ENCODE assay signal across 10 cellular contexts in genomic region chr7:91050677-91051076, GRCh38.
DNase-seq lines count a peak whose midpoint lies in the region; ATAC-seq and TF ChIP-seq lines count a peak whose summit lies in the region.
"Had no signal": no experiment of that assay in that cellular context is flagged by ENCODE, and none has a peak within 500 bp of the region (broad histone marks: within the 10 kb centered on the region; RNA-seq: fewer than 3 reads in every experiment).

No MANE protein-coding gene starts in this region.

- H3K14ac ChIP-seq in H9 (ENCODE audit: insufficient read depth, low read length), result no peak overlapping the region

- no peak overlapping the region for H2BK15ac ChIP-seq in H9 (ENCODE audit: low read depth, low read length)

- no peak overlapping the region for H3K27ac ChIP-seq in DND-41 (ENCODE audit: low read length)
- H3K27ac ChIP-seq in H9 (ENCODE audit: insufficient read length, low read depth, low read length), result no peak overlapping the region
- H3K27ac ChIP-seq: pancreas, SK-N-MC had no signal

- CTCF ChIA-PET in activated B cell treated with CpG ODN at 0.5 μM for 24 hours (lab: Charles Lee), result no interaction called here

- no peaks in the 10 kb centered on the region for H3K36me3 ChIP-seq in DND-41 (ENCODE audit: insufficient read depth, low read length)
- H3K36me3 ChIP-seq: pancreas had no signal

- intact Hi-C loops in activated B cell treated with CpG ODN at 0.5 μM for 24 hours (cut with micrococcal nuclease), result no loop called here

- no peaks in the 10 kb centered on the region for H3K23me2 ChIP-seq in H9 (ENCODE audit: insufficient read length, low read depth, low read length, poor library complexity, severe bottlenecking)

- H3K4me1 Mint-ChIP-seq in activated B cell treated with CpG ODN at 0.5 μM for 24 hours, result peaks cover 13% of the 10 kb centered on the region
- H3K4me1 Mint-ChIP-seq in H9, result peaks cover 13 to 16% of the 10 kb centered on the region in 2 experiments

- H3K4me3 Mint-ChIP-seq in activated B cell treated with CpG ODN at 0.5 μM for 24 hours, result peak overlapping the region; percentile 50
- no peak overlapping the region for H3K4me3 Mint-ChIP-seq in H9

- no peaks in the 10 kb centered on the region for H3K4me1 ChIP-seq in DND-41 (ENCODE audit: insufficient read depth, low read length)
- H3K4me1 ChIP-seq in H9 (ENCODE audit: insufficient read depth, low read length), result no peaks in the 10 kb centered on the region
- H3K4me1 ChIP-seq: pancreas had no signal

- no peak overlapping the region for H3K4ac ChIP-seq in H9 (ENCODE audit: low read depth, low read length)

- H3K9me3 Mint-ChIP-seq in activated B cell treated with CpG ODN at 0.5 μM for 24 hours (peaks cover 5% of the 10 kb centered on the region), H9 (no peaks in the 10 kb centered on the region)

- H2BK20ac ChIP-seq in H9 (ENCODE audit: low read depth, low read length, poor library complexity, severe bottlenecking), result no peak overlapping the region

- H2BK120ac ChIP-seq in H9 (ENCODE audit: low read depth, low read length, poor library complexity, severe bottlenecking), result no peak overlapping the region

- POLR2A ChIA-PET in activated B cell treated with CpG ODN at 0.5 μM for 24 hours (lab: Charles Lee), result no interaction called here

- H3K18ac ChIP-seq in H9 (ENCODE audit: insufficient read length, low read depth, low read length), result no peak overlapping the region

- no peak overlapping the region for H2AK5ac ChIP-seq in H9 (ENCODE audit: insufficient read length, low read length)

- H3K9ac ChIP-seq in DND-41 (ENCODE audit: low read depth, low read length), result no peak overlapping the region
- no peak overlapping the region for H3K9ac ChIP-seq in H9 (ENCODE audit: extremely low read depth, insufficient read length, low read length)

- no peak overlapping the region for H2BK5ac ChIP-seq in H9 (ENCODE audit: insufficient read length, low read length)

- H3K27ac Mint-ChIP-seq in activated B cell treated with CpG ODN at 0.5 μM for 24 hours (no peak overlapping the region), H9 (no peak overlapping the region)

- no peak overlapping the region for H3K56ac ChIP-seq in H9 (ENCODE audit: insufficient read length, low read depth, low read length)

- H3K23ac ChIP-seq in H9 (ENCODE audit: insufficient read length, low read depth, low read length), result no peak overlapping the region

- H4K91ac ChIP-seq in H9 (ENCODE audit: insufficient read length, low read depth, low read length), result no peak overlapping the region

- H3K36me3 Mint-ChIP-seq in activated B cell treated with CpG ODN at 0.5 μM for 24 hours (ENCODE audit: low read depth) (peaks cover 51% of the 10 kb centered on the region), H9 (ENCODE audit: insufficient read depth in 1 of 3, low read depth in 3 of 3) (no peaks in the 10 kb centered on the region)

- no peak overlapping the region for H4K5ac ChIP-seq in H9 (ENCODE audit: insufficient read length, low read depth, low read length)

- H3K79me1 ChIP-seq in H9 (ENCODE audit: insufficient read depth, low read depth, low read length, poor library complexity, severe bottlenecking), result no peaks in the 10 kb centered on the region

- no peaks in the 10 kb centered on the region for H3K79me2 ChIP-seq in DND-41 (ENCODE audit: insufficient read depth, low read length)
- no peaks in the 10 kb centered on the region for H3K79me2 ChIP-seq in H9 (ENCODE audit: insufficient read depth, low read length)

- no peaks in the 10 kb centered on the region for H4K20me1 ChIP-seq in DND-41 (ENCODE audit: insufficient read depth, low read length)
- H4K20me1 ChIP-seq in H9 (ENCODE audit: control insufficient read depth, insufficient read depth, insufficient read length), result no peaks in the 10 kb centered on the region

- no peak overlapping the region for H4K8ac ChIP-seq in H9 (replicated peaks; ENCODE audit: insufficient read length, low read depth, low read length)

- H3K4me3 ChIP-seq in DND-41 (ENCODE audit: low read depth in 1 of 2, low read length in 2 of 2), result no peak overlapping the region
- H3K4me3 ChIP-seq: pancreas, SK-N-MC had no signal

- no peaks in the 10 kb centered on the region for H3K27me3 ChIP-seq in DND-41 (ENCODE audit: insufficient read depth, low read length, poor library complexity)
- H3K27me3 ChIP-seq in H9 (ENCODE audit: insufficient read depth, low read length), result peaks cover 12% of the 10 kb centered on the region; the same call in 1 of the 2 replicates
- H3K27me3 ChIP-seq: pancreas had no signal

- H2AFZ ChIP-seq in DND-41 (ENCODE audit: low read depth, low read length), result no peak overlapping the region
- no peak overlapping the region for H2AFZ ChIP-seq in H9 (ENCODE audit: low read length)

- no CpG with 5 or more reads among the region's 2 CpGs for WGBS in H9 (ENCODE audit: extremely low coverage, insufficient read length, low lambda C conversion rate)

- H3T11ph ChIP-seq in H9 (ENCODE audit: low read length), result no peak overlapping the region

- H3K4me2 ChIP-seq in DND-41 (ENCODE audit: insufficient read depth, low read length) (no peak overlapping the region), H9 (ENCODE audit: insufficient read depth, insufficient read length, low read length) (no peak overlapping the region)

- H3K9me3 ChIP-seq in DND-41 (ENCODE audit: insufficient read depth, low read length, severe bottlenecking), result no peaks in the 10 kb centered on the region
- H3K9me3 ChIP-seq in H9 (ENCODE audit: control insufficient read depth, low read depth, low read length), result no peaks in the 10 kb centered on the region
- H3K9me3 ChIP-seq: pancreas had no signal

- TF ChIP-seq CTCF in DND-41 (IDR thresholded peaks at IDR 0.05; ENCODE audit: borderline replicate concordance, extremely low read depth, low read length, poor library complexity, severe bottlenecking) (no peak), activated B cell treated with CpG ODN at 0.5 μM for 24 hours (IDR thresholded peaks at IDR 0.05) (no peak), H9 (conservative IDR thresholded peaks at IDR 0.05) (no peak)

- H3K27me3 Mint-ChIP-seq in activated B cell treated with CpG ODN at 0.5 μM for 24 hours (no peaks in the 10 kb centered on the region), H9 (ENCODE audit: low read depth) (peaks cover 61% of the 10 kb centered on the region)

- no peak overlapping the region for H2BK12ac ChIP-seq in H9 (ENCODE audit: insufficient read length, low read depth, low read length)

- DNase-seq in DND-41 (no peak), activated B cell treated with CpG ODN at 0.5 μM for 24 hours (no peak), islet precursor cell (no peak), H9 (no peak), HUDEP-2 (lab: John Stamatoyannopoulos, UW; ENCODE audit: unreplicated experiment in 76 of 76) (no peak), NCI-H1092 treated with DMSO at 0.1 percent for 48 hours (lab: John Stamatoyannopoulos, UW) (no peak)
- DNase-seq: pancreas had no signal

- ATAC-seq in DND-41 (ENCODE audit: insufficient read depth, low read depth), result peak; percentile 44; the same call in 2 of the 3 replicates
- peak; percentile 67 for ATAC-seq in GM19397 (IDR thresholded peaks at IDR 0.05; ENCODE audit: unreplicated experiment)
- ATAC-seq in HG03097 (IDR thresholded peaks at IDR 0.05; ENCODE audit: low FRiP score, unreplicated experiment), result peak; percentile 79
- ATAC-seq in activated B cell treated with CpG ODN at 0.5 μM for 24 hours (ENCODE audit: low read depth), result peak; percentile 52
